ENCODE assay signal across 10 cellular contexts in genomic region chr2:11505652-11506610, GRCh38. TPM values are rescaled to one million over a fixed set of nuclear protein-coding genes. Genes with fewer than 3 reads are reported as not detected.
DNase-seq lines count a peak whose midpoint lies in the region; ATAC-seq and TF ChIP-seq lines count a peak whose summit lies in the region.
"Had no signal": no experiment of that assay in that cellular context is flagged by ENCODE, and none has a peak within 500 bp of the region (broad histone marks: within the 10 kb centered on the region; RNA-seq: fewer than 3 reads in every experiment).

No MANE protein-coding gene starts in this region.

- TF ChIP-seq CTCF in right atrium auricular region (IDR thresholded peaks at IDR 0.05) (no peak), body of pancreas (IDR thresholded peaks at IDR 0.05) (no peak)

- TF ChIP-seq POLR2A in body of pancreas (IDR thresholded peaks at IDR 0.05), result no peak

- H3K4me3 ChIP-seq in right atrium auricular region (no peak overlapping the region), body of pancreas (no peak overlapping the region)

- intact Hi-C loops in left ventricle myocardium superior (cut with micrococcal nuclease) (no loop called here), body of pancreas (cut with DNase I) (no loop called here)

- H3K36me3 ChIP-seq in right atrium auricular region (no peaks in the 10 kb centered on the region), body of pancreas (replicated peaks in 1 of 2; ENCODE audit: insufficient read depth in 1 of 2, low read depth in 2 of 2) (no peaks in the 10 kb centered on the region)

- H3K9me3 ChIP-seq in right atrium auricular region, result no peaks in the 10 kb centered on the region
- no peaks in the 10 kb centered on the region for H3K9me3 ChIP-seq in body of pancreas

- 41 to 49% methylated on average over 11 of the region's 11 CpGs for WGBS in body of pancreas, 2 donors

- H3K4me1 ChIP-seq in right atrium auricular region, result no peaks in the 10 kb centered on the region
- H3K4me1 ChIP-seq in body of pancreas, result peaks cover 12% of the 10 kb centered on the region

- H3K27me3 ChIP-seq in right atrium auricular region (no peaks in the 10 kb centered on the region), body of pancreas (no peaks in the 10 kb centered on the region)

- peak; percentile 20 for ATAC-seq in left ventricle myocardium superior
- ATAC-seq in HG03469 (IDR thresholded peaks at IDR 0.05; ENCODE audit: unreplicated experiment), result peak; percentile 79
- ATAC-seq in body of pancreas, result peak; percentile 55
- no peak for ATAC-seq in HG02938 (IDR thresholded peaks at IDR 0.05; ENCODE audit: unreplicated experiment)
- no peak for ATAC-seq in HG03139 (IDR thresholded peaks at IDR 0.05; ENCODE audit: unreplicated experiment)
- no peak for ATAC-seq in HG02840 (IDR thresholded peaks at IDR 0.05; ENCODE audit: low FRiP score, unreplicated experiment)

- DNase-seq in left ventricle myocardium superior, result no peak
- no peak for DNase-seq in right atrium auricular region (ENCODE audit: low spot score)
- DNase-seq in body of pancreas, result peak; percentile 29 to 64 (median 50)
- DNase-seq in C1 segment of cervical spinal cord (lab: John Stamatoyannopoulos, UW), result no peak
- DNase-seq: NCI-H1048; stimulated activated CD4-positive, alpha-beta T cell treated with anti-CD3 and anti-CD28 coated beads, Interleukin-4, amount 100 ng/mL, for 24 hours had no signal

- H3K27ac ChIP-seq in right atrium auricular region (no peak overlapping the region), body of pancreas (peak overlapping the region in 1 of 4 donors; percentile 42)

RNA-seq across cellular contexts. Expression of gene GREB1, which starts 27.9 kb away (rescaled TPM):
- 8.2 TPM for total RNA-seq in left ventricle myocardium superior
- total RNA-seq in right atrium auricular region, result 1 to 10 TPM; 3.1 to 7.6 TPM
- total RNA-seq in body of pancreas, result 10 to 100 TPM; 10.4 to 19.8 TPM

RNA-seq across cellular contexts. Expression of gene E2F6, which starts 40.0 kb away (rescaled TPM):
- total RNA-seq in left ventricle myocardium superior (12.6 TPM), right atrium auricular region (10 to 100 TPM; 19.1 to 20.2 TPM), body of pancreas (10 to 100 TPM in 1 of 2 donors, 1 to 10 TPM in 1; 9.2 to 13.2 TPM)

Comparison
In these comparisons a context has a peak if more than half of its experiments do, and no peak if none do; other contexts are left out.
1. ATAC-seq: peak in left ventricle myocardium superior (single experiment), HG03469 (single experiment) and body of pancreas (single experiment); none in HG02938 (single experiment), HG03139 (single experiment) and HG02840 (single experiment).
2. DNase-seq: peak in body of pancreas (4 of 4); none in left ventricle myocardium superior (single experiment), right atrium auricular region (single experiment) and C1 segment of cervical spinal cord (0 of 14).